9 cellular contexts compared by ENCODE assay signal in genomic region chr3:143951351-143951971, GRCh38. TPM values are rescaled to one million over a fixed set of nuclear protein-coding genes. Genes with fewer than 3 reads are reported as not detected.
DNase-seq lines count a peak whose midpoint lies in the region; TF ChIP-seq lines count a peak whose summit lies in the region.
"Had no signal": no experiment of that assay in that cellular context is flagged by ENCODE, and none has a peak within 500 bp of the region (broad histone marks: within the 10 kb centered on the region; RNA-seq: fewer than 3 reads in every experiment).

No MANE protein-coding gene starts in this region.

- H3K4me3 Mint-ChIP-seq in HFFc6 (no peak overlapping the region), type B pancreatic cell (no peak overlapping the region)
- H3K4me3 Mint-ChIP-seq: T-cell had no signal

- DNase-seq in AG20443 (ENCODE audit: low spot score) (peak; percentile 31), GM03348 (ENCODE audit: low spot score) (peak; percentile 38), HFFc6 (peak; percentile 11), NCI-H2227 treated with DMSO at 0.1 percent for 48 hours (lab: John Stamatoyannopoulos, UW) (peak; percentile 11), astrocyte of the cerebellum (ENCODE audit: low read depth) (peak; percentile 16), kidney glomerular epithelial cell (lab: John Stamatoyannopoulos, UW) (peak; percentile 8), type B pancreatic cell (ENCODE audit: extremely low spot score, unreplicated experiment) (no peak), GM19238 (ENCODE audit: insufficient read length, low spot score) (no peak)

- peak; percentile 84 for TF ChIP-seq CTCF in HFFc6 (IDR thresholded peaks at IDR 0.05)
- peak; percentile 72 for TF ChIP-seq CTCF in astrocyte of the cerebellum (IDR thresholded peaks at IDR 0.05; ENCODE audit: low read depth, low read length, missing control alignments)
- TF ChIP-seq CTCF in type B pancreatic cell (conservative IDR thresholded peaks at IDR 0.05) = peak; percentile 84

- H3K4me1 Mint-ChIP-seq in HFFc6 (ENCODE audit: low read depth) = no peaks in the 10 kb centered on the region
- H3K4me1 Mint-ChIP-seq in type B pancreatic cell (ENCODE audit: unreplicated experiment) = no peaks in the 10 kb centered on the region

- H3K27ac Mint-ChIP-seq in HFFc6 = no peak overlapping the region
- no peak overlapping the region for H3K27ac Mint-ChIP-seq in type B pancreatic cell
- H3K27ac Mint-ChIP-seq: T-cell had no signal

- H3K9me3 Mint-ChIP-seq in HFFc6 (no peaks in the 10 kb centered on the region), type B pancreatic cell (no peaks in the 10 kb centered on the region)
- H3K9me3 Mint-ChIP-seq: T-cell had no signal

- H3K36me3 Mint-ChIP-seq in HFFc6 (ENCODE audit: low read depth) (no peaks in the 10 kb centered on the region), type B pancreatic cell (no peaks in the 10 kb centered on the region)
- H3K36me3 Mint-ChIP-seq: T-cell had no signal

- in situ Hi-C loops in astrocyte of the cerebellum (cut with HindIII; ENCODE audit: low sequenced_read_pairs) = no loop called here

- H3K4me3 ChIP-seq in astrocyte of the cerebellum (ENCODE audit: low read depth, low read length) = no peak overlapping the region

- no peaks in the 10 kb centered on the region for H3K27me3 Mint-ChIP-seq in HFFc6 (ENCODE audit: insufficient read depth)
- H3K27me3 Mint-ChIP-seq in type B pancreatic cell = no peaks in the 10 kb centered on the region

RNA-seq across cellular contexts. Expression of gene DIPK2A, which starts 20.2 kb away (rescaled TPM):
- 10 to 100 TPM in 1 of 6 experiments, 1 to 10 TPM in 5; 7.0 to 10.5 (median 8.6) TPM for total RNA-seq in HFFc6 (2021; fragmentation: NEBNext Ultra II Directional; extraction: Animal tissue kit (Norgen Biotek cat#: 25700))
- 30.3 and 32.1 TPM in 2 replicates for total RNA-seq in type B pancreatic cell (ENCODE audit: low replicate concordance)

Comparison
In these comparisons a context has a peak if more than half of its experiments do, and no peak if none do; other contexts are left out.
1. DNase-seq: peak in AG20443 (single experiment), GM03348 (single experiment), HFFc6 (single experiment), NCI-H2227 treated with DMSO at 0.1 percent for 48 hours (single experiment), astrocyte of the cerebellum (single experiment) and kidney glomerular epithelial cell (single experiment); none in type B pancreatic cell (single experiment) and GM19238 (single experiment).
2. Peak in every context shown above with its lines, with median percentiles within 50 percentile points of each other: CTCF ChIP-seq.